Comparison of ENCODE assay signal across 8 cellular contexts in genomic region chr10:34666008-34666700, GRCh38.
DNase-seq lines count a peak whose midpoint lies in the region; ATAC-seq and TF ChIP-seq lines count a peak whose summit lies in the region.

No MANE protein-coding gene starts in this region.

- no peaks in the 10 kb centered on the region for H3K9me3 Mint-ChIP-seq in activated CD8-positive, alpha-beta T cell treated with anti-CD3 and anti-CD28 coated beads for 36 hours
- H3K9me3 Mint-ChIP-seq in activated CD8-positive, alpha-beta T cell treated with anti-CD3 and anti-CD28 coated beads, Interleukin-2, amount 10 ng/mL, durations not matched to agents 7 days and 5 days (ENCODE audit: insufficient read depth), result no peaks in the 10 kb centered on the region
- H3K9me3 Mint-ChIP-seq in brain, result no peaks in the 10 kb centered on the region

- peaks cover 4% of the 10 kb centered on the region for H3K27me3 Mint-ChIP-seq in activated CD8-positive, alpha-beta T cell treated with anti-CD3 and anti-CD28 coated beads for 36 hours
- H3K27me3 Mint-ChIP-seq in activated CD8-positive, alpha-beta T cell treated with anti-CD3 and anti-CD28 coated beads, Interleukin-2, amount 10 ng/mL, durations not matched to agents 7 days and 5 days (ENCODE audit: low read depth), result peaks cover 3% of the 10 kb centered on the region
- H3K27me3 Mint-ChIP-seq in brain, result peaks cover 3% of the 10 kb centered on the region

- H3K36me3 ChIP-seq in vagina, result no peaks in the 10 kb centered on the region

- peaks cover 31% of the 10 kb centered on the region for H3K4me1 ChIP-seq in vagina

- intact Hi-C loops in activated CD8-positive, alpha-beta T cell treated with anti-CD3 and anti-CD28 coated beads for 36 hours (cut with micrococcal nuclease), result no loop called here
- intact Hi-C loops in left colon (cut with DNase I, micrococcal nuclease), result no loop called here
- intact Hi-C loops in vagina (cut with DNase I), result loop anchor here (10.0 kb wide), 1 partner anchor 149 kb away; the partner anchor contains the start of gene PARD3

- POLR2A ChIA-PET in activated CD8-positive, alpha-beta T cell treated with anti-CD3 and anti-CD28 coated beads for 36 hours (lab: Charles Lee), result no interaction called here
- POLR2A ChIA-PET in activated CD8-positive, alpha-beta T cell treated with anti-CD3 and anti-CD28 coated beads, Interleukin-2, amount 10 ng/mL, durations not matched to agents 7 days and 5 days (lab: Charles Lee), result no interaction called here

- peak; percentile 19 for TF ChIP-seq CTCF in activated CD8-positive, alpha-beta T cell treated with anti-CD3 and anti-CD28 coated beads for 36 hours (IDR thresholded peaks at IDR 0.05)
- peak; percentile 44 to 61 for TF ChIP-seq CTCF in brain (conservative IDR thresholded peaks at IDR 0.05)
- peak; percentile 46 to 67 (median 52) for TF ChIP-seq CTCF in vagina (IDR thresholded peaks at IDR 0.05)

- H3K27me3 ChIP-seq in vagina, result no peaks in the 10 kb centered on the region

- H3K27ac Mint-ChIP-seq in activated CD8-positive, alpha-beta T cell treated with anti-CD3 and anti-CD28 coated beads for 36 hours, result no peak overlapping the region
- H3K27ac Mint-ChIP-seq in activated CD8-positive, alpha-beta T cell treated with anti-CD3 and anti-CD28 coated beads, Interleukin-2, amount 10 ng/mL, durations not matched to agents 7 days and 5 days, result no peak overlapping the region
- H3K27ac Mint-ChIP-seq in brain, result peak overlapping the region in 2 of 5 experiments; percentile 54 to 86

- no peak for ATAC-seq in activated CD8-positive, alpha-beta T cell treated with anti-CD3 and anti-CD28 coated beads for 36 hours
- no peak for ATAC-seq in activated CD8-positive, alpha-beta T cell treated with anti-CD3 and anti-CD28 coated beads, Interleukin-2, amount 10 ng/mL, durations not matched to agents 7 days and 5 days
- ATAC-seq in HG02623 (IDR thresholded peaks at IDR 0.05; ENCODE audit: unreplicated experiment) (peak; percentile 64), left colon (peak; percentile 86)

- H3K36me3 Mint-ChIP-seq in activated CD8-positive, alpha-beta T cell treated with anti-CD3 and anti-CD28 coated beads for 36 hours (ENCODE audit: low read depth), result no peaks in the 10 kb centered on the region
- no peaks in the 10 kb centered on the region for H3K36me3 Mint-ChIP-seq in activated CD8-positive, alpha-beta T cell treated with anti-CD3 and anti-CD28 coated beads, Interleukin-2, amount 10 ng/mL, durations not matched to agents 7 days and 5 days (ENCODE audit: low read depth)
- no peaks in the 10 kb centered on the region for H3K36me3 Mint-ChIP-seq in brain

- no peak overlapping the region for H3K27ac ChIP-seq in vagina

- TF ChIP-seq POLR2A in vagina (IDR thresholded peaks at IDR 0.05), result no peak

- DNase-seq in activated CD8-positive, alpha-beta T cell treated with anti-CD3 and anti-CD28 coated beads for 36 hours, result no peak
- DNase-seq in activated CD8-positive, alpha-beta T cell treated with anti-CD3 and anti-CD28 coated beads, Interleukin-2, amount 10 ng/mL, durations not matched to agents 7 days and 5 days, result no peak
- DNase-seq in NCI-H1436 (lab: John Stamatoyannopoulos, UW), result peak; percentile 32
- no peak for DNase-seq in left colon
- no peak for DNase-seq in vagina (ENCODE audit: extremely low spot score in 2 of 2)
- DNase-seq in NCI-H146 (lab: John Stamatoyannopoulos, UW), result no peak

- H3K9me3 ChIP-seq in vagina, result no peaks in the 10 kb centered on the region

- no peaks in the 10 kb centered on the region for H3K4me1 Mint-ChIP-seq in activated CD8-positive, alpha-beta T cell treated with anti-CD3 and anti-CD28 coated beads for 36 hours (ENCODE audit: low read depth)
- H3K4me1 Mint-ChIP-seq in activated CD8-positive, alpha-beta T cell treated with anti-CD3 and anti-CD28 coated beads, Interleukin-2, amount 10 ng/mL, durations not matched to agents 7 days and 5 days (ENCODE audit: low read depth), result peaks cover 3% of the 10 kb centered on the region
- H3K4me1 Mint-ChIP-seq in brain, result peaks cover 44% of the 10 kb centered on the region

- CTCF ChIA-PET in activated CD8-positive, alpha-beta T cell treated with anti-CD3 and anti-CD28 coated beads for 36 hours (lab: Charles Lee), result interaction anchor here (0.9 to 2.7 kb wide), 4 partner anchors 8 to 328 kb away, joined by 3 to 7 read pairs (median 4); no protein-coding TSS in a partner anchor
- CTCF ChIA-PET in activated CD8-positive, alpha-beta T cell treated with anti-CD3 and anti-CD28 coated beads, Interleukin-2, amount 10 ng/mL, durations not matched to agents 7 days and 5 days (lab: Charles Lee), result interaction anchor here (1.0 kb wide), 1 partner anchor 67 kb away, joined by 3 read pairs; no protein-coding TSS in a partner anchor

- no peak overlapping the region for H3K4me3 Mint-ChIP-seq in activated CD8-positive, alpha-beta T cell treated with anti-CD3 and anti-CD28 coated beads for 36 hours
- no peak overlapping the region for H3K4me3 Mint-ChIP-seq in activated CD8-positive, alpha-beta T cell treated with anti-CD3 and anti-CD28 coated beads, Interleukin-2, amount 10 ng/mL, durations not matched to agents 7 days and 5 days
- no peak overlapping the region for H3K4me3 Mint-ChIP-seq in brain

- no peak overlapping the region for H3K4me3 ChIP-seq in vagina

Comparison
In these comparisons a context has a peak if more than half of its experiments do, and no peak if none do; other contexts are left out.
1. ATAC-seq: peak in HG02623 (single experiment) and left colon (single experiment); none in activated CD8-positive, alpha-beta T cell treated with anti-CD3 and anti-CD28 coated beads for 36 hours (single experiment) and activated CD8-positive, alpha-beta T cell treated with anti-CD3 and anti-CD28 coated beads, Interleukin-2, amount 10 ng/mL, durations not matched to agents 7 days and 5 days (single experiment).
2. Peak in every context shown above with its lines, with median percentiles within 50 percentile points of each other: CTCF ChIP-seq.